8 cellular contexts compared by ENCODE assay signal in genomic region chr16:75044800-75045361, GRCh38. TPM values are rescaled to one million over a fixed set of nuclear protein-coding genes. Genes with fewer than 3 reads are reported as not detected.
DNase-seq lines count a peak whose midpoint lies in the region; ATAC-seq, FAIRE-seq and TF ChIP-seq lines count a peak whose summit lies in the region.

No MANE protein-coding gene starts in this region.

- no peaks in the 10 kb centered on the region for H3K27me3 Mint-ChIP-seq in activated T-cell treated with anti-CD3 and anti-CD28 coated beads, Interleukin-2, amount 50 U/mL, for 72 hours (ENCODE audit: low read depth)

- FAIRE-seq in HepG2 (lab: Jason Lieb, UNC): no peak

- DNase-seq in NCI-H82 (lab: John Stamatoyannopoulos, UW) (peak; percentile 21), NCI-H82 treated with DMSO at 0.1 percent for 48 hours (lab: John Stamatoyannopoulos, UW; ENCODE audit: unreplicated experiment) (no peak), mammary epithelial cell (no peak), HepG2 (ENCODE audit: low spot score) (no peak), uterus (peak; percentile 48 to 54), DMS153 (lab: John Stamatoyannopoulos, UW) (no peak)
- DNase-seq in activated CD8-positive, alpha-beta memory T cell treated with anti-CD3 and anti-CD28 coated beads, Interleukin-2, amount 50 U/mL, for 48 hours: no peak
- no peak for DNase-seq in activated T-cell treated with anti-CD3 and anti-CD28 coated beads, Interleukin-2, amount 50 U/mL, for 72 hours

- H3K4me3 ChIP-seq in mammary epithelial cell (replicated peaks in 1 of 3; ENCODE audit: insufficient read depth in 1 of 3, low read depth in 2 of 3, low read length in 3 of 3) (no peak overlapping the region), HepG2 (replicated peaks in 1 of 3; ENCODE audit: insufficient read depth in 1 of 3, low read depth in 2 of 3, low read length in 3 of 3) (no peak overlapping the region), uterus (no peak overlapping the region)

- H3K4me2 ChIP-seq in mammary epithelial cell (ENCODE audit: insufficient read depth, low read depth, low read length) (peak overlapping the region; percentile 6), HepG2 (ENCODE audit: low read depth, low read length) (no peak overlapping the region)

- no TSS peak for BruUV-seq in mammary epithelial cell (replicated peaks; lab: Mats Ljungman, UMichigan)
- no TSS peak for BruUV-seq in HepG2 (replicated peaks; lab: Mats Ljungman, UMichigan)

- no peak overlapping the region for H3K4me3 Mint-ChIP-seq in activated T-cell treated with anti-CD3 and anti-CD28 coated beads, Interleukin-2, amount 50 U/mL, for 72 hours

- H3K4me1 Mint-ChIP-seq in activated T-cell treated with anti-CD3 and anti-CD28 coated beads, Interleukin-2, amount 50 U/mL, for 72 hours (ENCODE audit: low read depth): peaks cover 24% of the 10 kb centered on the region

- H4K20me1 ChIP-seq in mammary epithelial cell (ENCODE audit: insufficient read depth, low read length): no peaks in the 10 kb centered on the region
- peaks cover 31% of the 10 kb centered on the region for H4K20me1 ChIP-seq in HepG2 (ENCODE audit: insufficient read depth, low read length)

- H3K4me1 ChIP-seq in mammary epithelial cell (ENCODE audit: insufficient read depth, low read length): peaks cover 8% of the 10 kb centered on the region
- H3K4me1 ChIP-seq in HepG2 (ENCODE audit: insufficient read depth, low read length): peaks cover 29% of the 10 kb centered on the region
- H3K4me1 ChIP-seq in uterus: peaks cover 0 to 6% of the 10 kb centered on the region in 2 donors

- intact Hi-C loops in mammary epithelial cell (cut with micrococcal nuclease) (no loop called here), HepG2 (cut with micrococcal nuclease; ENCODE audit: unreplicated experiment) (no loop called here), uterus (cut with DNase I; ENCODE audit: low total_unique reads) (no loop called here)

- no peak for TF ChIP-seq EP300 in HepG2 (IDR thresholded peaks at IDR 0.05; ENCODE audit: low read depth in 2 of 2, low read length in 2 of 2)
- no peak for TF ChIP-seq EP300 in HepG2 (CRISPR knock-in tag; IDR thresholded peaks at IDR 0.05; ENCODE audit: borderline replicate concordance)

- ATAC-seq in HepG2: no peak
- no peak for ATAC-seq in activated T-cell treated with anti-CD3 and anti-CD28 coated beads, Interleukin-2, amount 50 U/mL, for 72 hours (replicated peaks in 1 of 2)

- H3K9me3 ChIP-seq in mammary epithelial cell (replicated peaks; ENCODE audit: insufficient read depth, low read length) (no peaks in the 10 kb centered on the region), HepG2 (ENCODE audit: low read length) (no peaks in the 10 kb centered on the region), uterus (no peaks in the 10 kb centered on the region)

- no peak overlapping the region for H3K9ac ChIP-seq in mammary epithelial cell (ENCODE audit: insufficient read depth, low read length)
- H3K9ac ChIP-seq in HepG2 (ENCODE audit: insufficient read depth, low read depth, low read length): no peak overlapping the region

- dilution Hi-C loops in mammary epithelial cell (cut with HindIII; ENCODE audit: low sequenced_read_pairs): no loop called here

- H3K27ac ChIP-seq in mammary epithelial cell (ENCODE audit: insufficient read depth, low read depth, low read length) (no peak overlapping the region), HepG2 (ENCODE audit: extremely low read length, insufficient read depth, low read length) (no peak overlapping the region), uterus (peak overlapping the region; percentile 78 to 82)

- no peak for TF ChIP-seq POLR2A in HepG2 (IDR thresholded peaks at IDR 0.05; ENCODE audit: insufficient read depth in 1 of 2, low read depth in 2 of 2, low read length in 2 of 2)
- no peak for TF ChIP-seq POLR2A in uterus (IDR thresholded peaks at IDR 0.05)

- CTCF ChIA-PET in mammary epithelial cell (lab: Charles Lee; ENCODE audit: low non-redundant PET): no interaction called here
- CTCF ChIA-PET in HepG2 (lab: Yijun Ruan, JAX; ENCODE audit: low intra/inter-chr PET ratio, low total read pairs): no interaction called here

- H2AFZ ChIP-seq in mammary epithelial cell (ENCODE audit: low read depth, low read length) (no peak overlapping the region), HepG2 (ENCODE audit: low read length) (no peak overlapping the region)

- no peak for TF ChIP-seq CTCF in mammary epithelial cell (conservative IDR thresholded peaks at IDR 0.05 in 1 of 2, IDR thresholded peaks at IDR 0.05 in 1 of 2; ENCODE audit: extremely low read depth in 1 of 2, insufficient read depth in 1 of 2, low read depth in 1 of 2, low read length in 2 of 2)
- TF ChIP-seq CTCF in HepG2 (CRISPR knock-in tag; IDR thresholded peaks at IDR 0.05): no peak
- TF ChIP-seq CTCF in uterus (IDR thresholded peaks at IDR 0.05): no peak

- H3K9me3 Mint-ChIP-seq in activated T-cell treated with anti-CD3 and anti-CD28 coated beads, Interleukin-2, amount 50 U/mL, for 72 hours: no peaks in the 10 kb centered on the region

- H3K36me3 Mint-ChIP-seq in activated T-cell treated with anti-CD3 and anti-CD28 coated beads, Interleukin-2, amount 50 U/mL, for 72 hours (ENCODE audit: insufficient read depth in 2 of 2): peaks cover 2 to 5% of the 10 kb centered on the region in 2 donors

- no peak for TF ChIP-seq RAD21 in HepG2 (CRISPR knock-in tag; IDR thresholded peaks at IDR 0.05)

- H3K36me3 ChIP-seq in mammary epithelial cell (ENCODE audit: insufficient read depth, low read length) (no peaks in the 10 kb centered on the region), HepG2 (replicated peaks in 1 of 2; ENCODE audit: control insufficient read depth in 1 of 2, insufficient read depth in 2 of 2, low read length in 2 of 2) (no peaks in the 10 kb centered on the region), uterus (no peaks in the 10 kb centered on the region)

- H3K79me2 ChIP-seq in mammary epithelial cell (ENCODE audit: insufficient read depth, low read length) (peaks cover 89% of the 10 kb centered on the region), HepG2 (ENCODE audit: insufficient read depth, low read length) (peaks cover 90% of the 10 kb centered on the region)

- no peaks in the 10 kb centered on the region for H3K27me3 ChIP-seq in mammary epithelial cell (ENCODE audit: insufficient read depth, low read length)
- H3K27me3 ChIP-seq in HepG2 (ENCODE audit: control insufficient read depth in 1 of 2, insufficient read depth in 2 of 2, low read length in 2 of 2): no peaks in the 10 kb centered on the region
- no peaks in the 10 kb centered on the region for H3K27me3 ChIP-seq in uterus

- no peak overlapping the region for H3K27ac Mint-ChIP-seq in activated T-cell treated with anti-CD3 and anti-CD28 coated beads, Interleukin-2, amount 50 U/mL, for 72 hours

- POLR2A ChIA-PET in HepG2 (lab: Yijun Ruan, JAX): interaction anchor here (1.7 kb wide), 1 partner anchor 53 kb away, joined by 7 read pairs; no protein-coding TSS in a partner anchor

- 14% methylated on average over 3 of the region's 3 CpGs for WGBS in mammary epithelial cell (ENCODE audit: low coverage, missing lambda C conversion rate)
- WGBS in HepG2 (ENCODE audit: low lambda C conversion rate): 95% methylated on average over 3 of the region's 3 CpGs

- in situ Hi-C loops in mammary epithelial cell (cut with MboI; ENCODE audit: low sequenced_read_pairs in 2 of 2) (no loop called here), HepG2 (cut with HindIII; ENCODE audit: extremely low pct_ligation_motif_present, low pct_unique_long_range_greater_than_20kb) (no loop called here)

RNA-seq across cellular contexts. Expression of gene ZNRF1, which starts 46.1 kb away (rescaled TPM):
- total RNA-seq in mammary epithelial cell (10 to 100 TPM; 12.8 to 32.0 TPM), HepG2 (2016; rRNA removed; fragmentation: Illumina TruSeq; extraction: Trizol) (32.3 and 43.9 TPM in 2 replicates), uterus (10 to 100 TPM; 14.1 to 37.4 (median 19.4) TPM)
- polyA plus RNA-seq in mammary epithelial cell (17.6 TPM), HepG2 (2011; rRNA removed) (57.8 and 58.7 TPM in 2 replicates)
- 60.2 TPM for polyA minus RNA-seq in mammary epithelial cell
- 46.2 and 52.2 TPM in 2 replicates for total RNA-seq in HepG2 (2016; cell fraction: cytosol; rRNA removed; fragmentation: Illumina TruSeq; extraction: Trizol; ENCODE audit: low read depth)
- total RNA-seq in HepG2 (2016; cell fraction: insoluble cytoplasmic fraction; rRNA removed; fragmentation: Illumina TruSeq; extraction: Trizol): 26.3 and 43.8 TPM in 2 replicates
- 73.9 and 84.0 TPM in 2 replicates for total RNA-seq in HepG2 (2016; cell fraction: membrane; rRNA removed; fragmentation: Illumina TruSeq; extraction: Trizol)
- 34.9 and 38.5 TPM in 2 replicates for total RNA-seq in HepG2 (2016; cell fraction: nucleus; rRNA removed; fragmentation: Illumina TruSeq; extraction: Trizol)
- 49.3 and 50.7 TPM in 2 replicates for polyA plus RNA-seq in HepG2 (2011; cell fraction: cytosol; rRNA removed)
- polyA plus RNA-seq in HepG2 (2011; cell fraction: nucleus; rRNA removed): 53.8 and 60.6 TPM in 2 replicates
- 60.3 and 61.1 TPM in 2 replicates for polyA plus RNA-seq in HepG2 (2012)
- polyA plus RNA-seq in HepG2 (2016; cell fraction: cytosol; fragmentation: Illumina TruSeq; extraction: Trizol; ENCODE audit: low read depth): 58.2 and 74.1 TPM in 2 replicates
- 57.0 and 68.2 TPM in 2 replicates for polyA plus RNA-seq in HepG2 (2016; cell fraction: insoluble cytoplasmic fraction; fragmentation: Illumina TruSeq; extraction: Trizol; ENCODE audit: low read depth)
- polyA plus RNA-seq in HepG2 (2016; cell fraction: membrane; fragmentation: Illumina TruSeq; extraction: Trizol; ENCODE audit: low read depth): 93.8 and 103 TPM in 2 replicates
- 95.3 and 97.7 TPM in 2 replicates for polyA plus RNA-seq in HepG2 (2016; cell fraction: nucleus; fragmentation: Illumina TruSeq; extraction: Trizol; ENCODE audit: insufficient read depth, low read depth)
- polyA minus RNA-seq in HepG2 (2011; rRNA and poly(A)+ RNA removed; ENCODE audit: low replicate concordance): 21.3 and 56.1 TPM in 2 replicates
- polyA minus RNA-seq in HepG2 (2011; cell fraction: cytosol; rRNA and poly(A)+ RNA removed): 36.5 and 37.9 TPM in 2 replicates
- polyA minus RNA-seq in HepG2 (2011; cell fraction: nucleus; rRNA and poly(A)+ RNA removed): 56.4 and 57.4 TPM in 2 replicates
- 10 to 100 TPM; 42.9 to 69.1 TPM for total RNA-seq in activated T-cell treated with anti-CD3 and anti-CD28 coated beads, Interleukin-2, amount 50 U/mL, for 72 hours

RNA-seq across cellular contexts. Expression of gene WDR59, which starts 60.0 kb away (rescaled TPM):
- total RNA-seq in mammary epithelial cell: 10 to 100 TPM; 26.5 to 64.8 TPM
- 41.8 TPM for polyA plus RNA-seq in mammary epithelial cell
- 90.8 TPM for polyA minus RNA-seq in mammary epithelial cell
- total RNA-seq in HepG2 (2016; rRNA removed; fragmentation: Illumina TruSeq; extraction: Trizol): 59.6 and 65.2 TPM in 2 replicates
- 39.7 and 43.0 TPM in 2 replicates for total RNA-seq in HepG2 (2016; cell fraction: cytosol; rRNA removed; fragmentation: Illumina TruSeq; extraction: Trizol; ENCODE audit: low read depth)
- 53.3 and 75.1 TPM in 2 replicates for total RNA-seq in HepG2 (2016; cell fraction: insoluble cytoplasmic fraction; rRNA removed; fragmentation: Illumina TruSeq; extraction: Trizol)
- total RNA-seq in HepG2 (2016; cell fraction: membrane; rRNA removed; fragmentation: Illumina TruSeq; extraction: Trizol): 30.0 and 33.1 TPM in 2 replicates
- total RNA-seq in HepG2 (2016; cell fraction: nucleus; rRNA removed; fragmentation: Illumina TruSeq; extraction: Trizol): 99.3 and 116 TPM in 2 replicates
- polyA plus RNA-seq in HepG2 (2011; rRNA removed): 305 and 306 TPM in 2 replicates
- 138 and 145 TPM in 2 replicates for polyA plus RNA-seq in HepG2 (2011; cell fraction: cytosol; rRNA removed)
- polyA plus RNA-seq in HepG2 (2011; cell fraction: nucleus; rRNA removed): 679 and 865 TPM in 2 replicates
- 137 and 153 TPM in 2 replicates for polyA plus RNA-seq in HepG2 (2012)
- polyA plus RNA-seq in HepG2 (2016; cell fraction: cytosol; fragmentation: Illumina TruSeq; extraction: Trizol; ENCODE audit: low read depth): 19.6 and 23.0 TPM in 2 replicates
- 81.5 and 84.5 TPM in 2 replicates for polyA plus RNA-seq in HepG2 (2016; cell fraction: insoluble cytoplasmic fraction; fragmentation: Illumina TruSeq; extraction: Trizol; ENCODE audit: low read depth)
- polyA plus RNA-seq in HepG2 (2016; cell fraction: membrane; fragmentation: Illumina TruSeq; extraction: Trizol; ENCODE audit: low read depth): 29.2 and 35.3 TPM in 2 replicates
- polyA plus RNA-seq in HepG2 (2016; cell fraction: nucleus; fragmentation: Illumina TruSeq; extraction: Trizol; ENCODE audit: insufficient read depth, low read depth): 510 and 518 TPM in 2 replicates
- 88.4 and 308 TPM in 2 replicates for polyA minus RNA-seq in HepG2 (2011; rRNA and poly(A)+ RNA removed; ENCODE audit: low replicate concordance)
- polyA minus RNA-seq in HepG2 (2011; cell fraction: cytosol; rRNA and poly(A)+ RNA removed): 73.9 and 99.1 TPM in 2 replicates
- 316 and 324 TPM in 2 replicates for polyA minus RNA-seq in HepG2 (2011; cell fraction: nucleus; rRNA and poly(A)+ RNA removed)
- total RNA-seq in uterus: 100 to 1,000 TPM in 1 of 4 donors, 10 to 100 TPM in 3; 37.1 to 103 (median 65.0) TPM
- total RNA-seq in activated T-cell treated with anti-CD3 and anti-CD28 coated beads, Interleukin-2, amount 50 U/mL, for 72 hours: 100 to 1,000 TPM; 100 to 104 TPM

Comparison
In these comparisons a context has a peak if more than half of its experiments do, and no peak if none do; other contexts are left out.
1. DNase-seq: peak in NCI-H82 (single experiment) and uterus (2 of 2); none in NCI-H82 treated with DMSO at 0.1 percent for 48 hours (single experiment), mammary epithelial cell (single experiment), HepG2 (single experiment), DMS153 (single experiment), activated CD8-positive, alpha-beta memory T cell treated with anti-CD3 and anti-CD28 coated beads, Interleukin-2, amount 50 U/mL, for 48 hours (single experiment) and activated T-cell treated with anti-CD3 and anti-CD28 coated beads, Interleukin-2, amount 50 U/mL, for 72 hours (0 of 2).
2. H3K27ac ChIP-seq: peak in uterus (2 of 2); none in mammary epithelial cell (single experiment) and HepG2 (single experiment).